In the genomic region with DNA sequence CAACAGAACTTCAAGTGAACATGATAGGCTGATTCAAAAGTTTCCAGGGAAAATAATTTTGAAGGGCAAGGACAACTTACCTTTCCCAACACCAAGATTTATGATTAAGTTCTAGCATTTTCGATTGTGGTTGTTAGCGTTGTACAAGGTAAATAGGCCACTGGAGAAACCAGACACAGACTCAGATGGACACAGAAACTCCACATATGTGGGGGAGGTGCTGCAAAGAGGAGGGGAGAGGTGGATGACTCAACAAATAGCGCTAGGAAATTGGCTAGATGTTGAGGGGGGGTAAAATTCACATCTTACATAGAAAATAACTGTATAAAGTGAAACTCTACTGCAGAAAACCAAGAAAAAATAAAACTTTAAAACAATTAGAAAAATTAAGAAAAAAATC, we compare ENCODE assay signal across 18 cellular contexts.
DNase-seq lines count a peak whose midpoint lies in the region; ATAC-seq, FAIRE-seq and TF ChIP-seq lines count a peak whose summit lies in the region.
"Had no signal": no experiment of that assay in that cellular context is flagged by ENCODE, and none has a peak within 500 bp of the region (broad histone marks: within the 10 kb centered on the region; RNA-seq: fewer than 3 reads in every experiment).

No MANE protein-coding gene starts in this region.

- no TSS peak for BruUV-seq in K562 (replicated peaks; lab: Mats Ljungman, UMichigan)

- peak; percentile 56; the same call in 1 of the 2 replicates for TF ChIP-seq EP300 in K562 (IDR thresholded peaks at IDR 0.05; ENCODE audit: low read length)

- H3K4me1 ChIP-seq in K562 (replicated peaks in 1 of 2; ENCODE audit: control insufficient read depth in 2 of 2, insufficient read depth in 2 of 2, low read length in 2 of 2) (peaks cover 7 to 10% of the 10 kb centered on the region in 2 experiments; a peak in 3 of 5 replicates), foreskin keratinocyte (no peaks in the 10 kb centered on the region), thyroid gland (no peaks in the 10 kb centered on the region)
- H3K4me1 ChIP-seq: Caco-2 had no signal

- H3K4me3 ChIP-seq in H7 (ENCODE audit: insufficient read depth, low read depth, low read length), result no peak overlapping the region
- H3K4me3 ChIP-seq in K562, result no peak overlapping the region
- no peak overlapping the region for H3K4me3 ChIP-seq in thyroid gland (replicated peaks in 1 of 3)

- ATAC-seq in K562 (peak; percentile 98), foreskin keratinocyte (no peak)
- ATAC-seq: HCT116 had no signal

- H3K9me3 Mint-ChIP-seq in nephron progenitor cell, result peaks cover 21% of the 10 kb centered on the region

- CTCF ChIA-PET in K562 (lab: Yijun Ruan, JAX; ENCODE audit: low intra/inter-chr PET ratio), result interaction anchor here (0.5 kb wide), 1 partner anchor 46 kb away, joined by 3 read pairs; no protein-coding TSS in a partner anchor

- DNase-seq in H7 (peak; percentile 37), K562 (ENCODE audit: extremely low read depth in 1 of 4, low spot score in 3 of 4) (peak; percentile 63 to 87 (median 82)), nephron progenitor cell (no peak), iPS-NIHi11 (ENCODE audit: low spot score) (no peak), foreskin keratinocyte (no peak), thyroid gland (no peak)
- DNase-seq: ACHN; Caco-2; CD4-positive, alpha-beta T cell; GDM1 had no signal

- peak overlapping the region; percentile 41; the same call in 1 of the 2 replicates for H3K4me2 ChIP-seq in K562 (ENCODE audit: insufficient read depth, low read length)
- H3K4me2 ChIP-seq: KMS-11 had no signal

- TF ChIP-seq POLR2A in K562 (conservative IDR thresholded peaks at IDR 0.05) (no peak), thyroid gland (IDR thresholded peaks at IDR 0.05) (no peak)

- no peaks in the 10 kb centered on the region for H3K9me1 ChIP-seq in K562 (ENCODE audit: control insufficient read depth, insufficient read depth, low read length)

- H3K36me3 Mint-ChIP-seq in nephron progenitor cell (ENCODE audit: low read depth), result no peaks in the 10 kb centered on the region

- H3K27me3 Mint-ChIP-seq in nephron progenitor cell (ENCODE audit: low read depth, poor library complexity), result peaks cover 12% of the 10 kb centered on the region

- no peak; a peak in 1 of 4 replicates for TF ChIP-seq RAD21 in K562 (CRISPR knock-in tag; conservative IDR thresholded peaks at IDR 0.05 in 1 of 2, IDR thresholded peaks at IDR 0.05 in 1 of 2)

- H3K27me3 ChIP-seq in H7 (ENCODE audit: control insufficient read depth, insufficient read depth, low read length) (no peaks in the 10 kb centered on the region), K562 (ENCODE audit: control insufficient read depth in 2 of 2, insufficient read depth in 2 of 2, low read length in 2 of 2) (peaks cover 0 to 9% of the 10 kb centered on the region in 2 experiments; a peak in 1 of 5 replicates), foreskin keratinocyte (peaks cover 19% of the 10 kb centered on the region), thyroid gland (no peaks in the 10 kb centered on the region)

- peak overlapping the region; percentile 67 for H2AFZ ChIP-seq in K562 (ENCODE audit: low read depth, low read length)

- H3K4me1 Mint-ChIP-seq in nephron progenitor cell, result peaks cover 21% of the 10 kb centered on the region

- intact Hi-C loops in K562 (cut with micrococcal nuclease), result no loop called here
- intact Hi-C loops in thyroid gland (cut with DNase I), result no loop called here

- no peak for TF ChIP-seq CTCF in K562 (IDR thresholded peaks at IDR 0.05 in 2 of 3, conservative IDR thresholded peaks at IDR 0.05 in 1 of 3; ENCODE audit: insufficient read depth in 2 of 3, low read depth in 1 of 3, low read length in 3 of 3)
- no peak for TF ChIP-seq CTCF in nephron progenitor cell (IDR thresholded peaks at IDR 0.05)
- TF ChIP-seq CTCF in foreskin keratinocyte (conservative IDR thresholded peaks at IDR 0.05), result no peak
- no peak for TF ChIP-seq CTCF in thyroid gland (IDR thresholded peaks at IDR 0.05)

- FAIRE-seq in K562 (lab: Jason Lieb, UNC), result peak; percentile 79
- FAIRE-seq: A204.1, D721Med, GM12892, GM18507, H54 had no signal

- in situ Hi-C loops in K562 (cut with MboI), result no loop called here

- no peaks in the 10 kb centered on the region for H4K20me1 ChIP-seq in K562 (replicated peaks; ENCODE audit: control insufficient read depth, insufficient read depth, low read length)

- no peak overlapping the region for H3K4me3 Mint-ChIP-seq in nephron progenitor cell
- H3K4me3 Mint-ChIP-seq: CD4-positive, alpha-beta T cell had no signal

- POLR2A ChIA-PET in K562 (lab: Yijun Ruan, JAX), result interaction anchor here (1.8 kb wide), 1 partner anchor 10 kb away, joined by 4 read pairs; no protein-coding TSS in a partner anchor

- no peaks in the 10 kb centered on the region for H3K36me3 ChIP-seq in H7 (replicated peaks; ENCODE audit: control insufficient read depth, insufficient read depth, low read length)
- no peaks in the 10 kb centered on the region for H3K36me3 ChIP-seq in K562 (ENCODE audit: control insufficient read depth, insufficient read depth, low read length)
- no peaks in the 10 kb centered on the region for H3K36me3 ChIP-seq in thyroid gland

- H3K27ac Mint-ChIP-seq in nephron progenitor cell, result peak overlapping the region; percentile 72
- H3K27ac Mint-ChIP-seq: CD4-positive, alpha-beta T cell had no signal

- no peaks in the 10 kb centered on the region for H3K79me2 ChIP-seq in K562 (ENCODE audit: control insufficient read depth, insufficient read depth, low read length)

- H3K9me3 ChIP-seq in K562 (replicated peaks; ENCODE audit: control insufficient read depth, insufficient read depth, low read depth, low read length) (no peaks in the 10 kb centered on the region), thyroid gland (no peaks in the 10 kb centered on the region)
- H3K9me3 ChIP-seq: Caco-2 had no signal

- no peak overlapping the region; a peak in 1 of 4 replicates for H3K9ac ChIP-seq in K562 (ENCODE audit: insufficient read depth in 1 of 2, low read depth in 2 of 2, low read length in 2 of 2)
- H3K9ac ChIP-seq: KMS-11 had no signal

- H3K27ac ChIP-seq in K562 (ENCODE audit: extremely low read depth, low read depth, low read length) (no peak overlapping the region), foreskin keratinocyte (no peak overlapping the region), thyroid gland (no peak overlapping the region)
- H3K27ac ChIP-seq: C4-2B, KMS-11 had no signal

- 0% methylated on average over 3 of the region's 3 CpGs for WGBS in K562 (ENCODE audit: insufficient coverage, low coverage, missing lambda C conversion rate)
- WGBS in thyroid gland, 2 donors, result 62 to 66% methylated on average over 3 of the region's 3 CpGs

TF ChIP-seq in K562, 482 proteins besides CTCF, POLR2A, EP300 and RAD21 (continues in another document):
- no peak for TF ChIP-seq HDAC1 (IDR thresholded peaks at IDR 0.05)
- TF ChIP-seq ZNF76 (CRISPR knock-in tag; IDR thresholded peaks at IDR 0.05; ENCODE audit: borderline replicate concordance), result no peak
- TF ChIP-seq, protein P1, sequence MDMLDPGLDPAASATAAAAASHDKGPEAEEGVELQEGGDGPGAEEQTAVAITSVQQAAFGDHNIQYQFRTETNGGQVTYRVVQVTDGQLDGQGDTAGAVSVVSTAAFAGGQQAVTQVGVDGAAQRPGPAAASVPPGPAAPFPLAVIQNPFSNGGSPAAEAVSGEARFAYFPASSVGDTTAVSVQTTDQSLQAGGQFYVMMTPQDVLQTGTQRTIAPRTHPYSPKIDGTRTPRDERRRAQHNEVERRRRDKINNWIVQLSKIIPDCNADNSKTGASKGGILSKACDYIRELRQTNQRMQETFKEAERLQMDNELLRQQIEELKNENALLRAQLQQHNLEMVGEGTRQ (CRISPR knock-in tag; IDR thresholded peaks at IDR 0.05), result no peak
- no peak for TF ChIP-seq ZNF561 (CRISPR knock-in tag; conservative IDR thresholded peaks at IDR 0.05)
- TF ChIP-seq FOXK2 (conservative IDR thresholded peaks at IDR 0.05 in 1 of 2, IDR thresholded peaks at IDR 0.05 in 1 of 2; ENCODE audit: low read depth in 2 of 2), result peak; percentile 78 to 79
- TF ChIP-seq MEF2A (IDR thresholded peaks at IDR 0.05; ENCODE audit: control insufficient read depth, low read depth, low read length), result no peak
- TF ChIP-seq TRIM24 (IDR thresholded peaks at IDR 0.05), result 0 out of 4 replicates have a peak, but pooled peaks of 1 of the 2 experiments have one; percentile 24
- TF ChIP-seq, protein P2, sequence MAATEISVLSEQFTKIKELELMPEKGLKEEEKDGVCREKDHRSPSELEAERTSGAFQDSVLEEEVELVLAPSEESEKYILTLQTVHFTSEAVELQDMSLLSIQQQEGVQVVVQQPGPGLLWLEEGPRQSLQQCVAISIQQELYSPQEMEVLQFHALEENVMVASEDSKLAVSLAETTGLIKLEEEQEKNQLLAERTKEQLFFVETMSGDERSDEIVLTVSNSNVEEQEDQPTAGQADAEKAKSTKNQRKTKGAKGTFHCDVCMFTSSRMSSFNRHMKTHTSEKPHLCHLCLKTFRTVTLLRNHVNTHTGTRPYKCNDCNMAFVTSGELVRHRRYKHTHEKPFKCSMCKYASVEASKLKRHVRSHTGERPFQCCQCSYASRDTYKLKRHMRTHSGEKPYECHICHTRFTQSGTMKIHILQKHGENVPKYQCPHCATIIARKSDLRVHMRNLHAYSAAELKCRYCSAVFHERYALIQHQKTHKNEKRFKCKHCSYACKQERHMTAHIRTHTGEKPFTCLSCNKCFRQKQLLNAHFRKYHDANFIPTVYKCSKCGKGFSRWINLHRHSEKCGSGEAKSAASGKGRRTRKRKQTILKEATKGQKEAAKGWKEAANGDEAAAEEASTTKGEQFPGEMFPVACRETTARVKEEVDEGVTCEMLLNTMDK (IDR thresholded peaks at IDR 0.05; ENCODE audit: borderline replicate concordance, insufficient read depth, low read depth, low read length, poor library complexity, severe bottlenecking), result no peak
- peak; percentile 80 for TF ChIP-seq SMARCE1 (IDR thresholded peaks at IDR 0.05)
- peak; percentile 50; the same call in 1 of the 2 replicates for TF ChIP-seq FOXJ2 (tag; IDR thresholded peaks at IDR 0.05)
- peak in 1 of 2 experiments; percentile 72; a peak in 1 of 4 replicates for TF ChIP-seq RCOR1 (IDR thresholded peaks at IDR 0.05; ENCODE audit: borderline replicate concordance in 1 of 2, low read depth in 2 of 2, low read length in 2 of 2)

Comparison
In these comparisons a context has a peak if more than half of its experiments do, and no peak if none do; other contexts are left out.
1. DNase-seq: peak in H7 (single experiment) and K562 (4 of 4); none in nephron progenitor cell (single experiment), iPS-NIHi11 (single experiment), foreskin keratinocyte (0 of 2) and thyroid gland (0 of 2).